Comparison of ENCODE assay signal across 11 cellular contexts in the genomic region with DNA sequence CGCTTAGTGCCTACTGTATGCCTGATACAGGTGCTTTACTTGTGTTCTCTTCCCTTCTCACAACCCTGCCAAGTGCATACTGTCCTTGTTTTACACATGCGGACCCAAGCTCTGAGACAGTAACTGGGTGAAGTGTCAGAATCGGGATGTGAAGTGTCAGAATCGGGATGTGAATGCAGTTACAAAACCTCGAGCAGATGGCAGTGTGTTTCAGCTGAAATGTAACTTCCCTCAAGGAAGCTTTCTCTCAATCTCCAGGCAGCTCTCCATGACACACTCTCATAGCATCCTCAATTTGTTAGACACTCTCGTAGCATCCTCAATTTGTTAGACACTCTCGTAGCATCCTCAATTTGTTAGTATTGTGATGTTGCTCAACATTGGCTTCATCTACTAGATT. TPM values are rescaled to one million over a fixed set of nuclear protein-coding genes. Genes with fewer than 3 reads are reported as not detected.
DNase-seq lines count a peak whose midpoint lies in the region; ATAC-seq and TF ChIP-seq lines count a peak whose summit lies in the region.
"Had no signal": no experiment of that assay in that cellular context is flagged by ENCODE, and none has a peak within 500 bp of the region (broad histone marks: within the 10 kb centered on the region; RNA-seq: fewer than 3 reads in every experiment).

No MANE protein-coding gene starts in this region.

- no peak for TF ChIP-seq CTCF in MCF 10A (IDR thresholded peaks at IDR 0.05; ENCODE audit: unreplicated experiment)
- no peak for TF ChIP-seq CTCF in breast epithelium (IDR thresholded peaks at IDR 0.05)
- TF ChIP-seq CTCF in Panc1 (IDR thresholded peaks at IDR 0.05), result no peak
- no peak for TF ChIP-seq CTCF in fibroblast of lung (conservative IDR thresholded peaks at IDR 0.05 in 1 of 2, IDR thresholded peaks at IDR 0.05 in 1 of 2; ENCODE audit: low read depth in 1 of 2, low read length in 2 of 2)
- TF ChIP-seq CTCF in OCI-LY7 (conservative IDR thresholded peaks at IDR 0.05; ENCODE audit: low read length), result no peak

- no peak overlapping the region for H2AFZ ChIP-seq in fibroblast of lung (ENCODE audit: low read length)
- H2AFZ ChIP-seq in OCI-LY7 (ENCODE audit: low read length), result no peak overlapping the region

- intact Hi-C loops in MCF 10A (cut with micrococcal nuclease) (loop anchor here (1.0 kb wide), 1 partner anchor 22 kb away; no protein-coding TSS in a partner anchor), breast epithelium (cut with DNase I; ENCODE audit: low total_unique reads) (no loop called here), Panc1 (cut with micrococcal nuclease; ENCODE audit: unreplicated experiment) (no loop called here), OCI-LY7 (cut with micrococcal nuclease; ENCODE audit: unreplicated experiment) (no loop called here)

- no peak overlapping the region for H3K27ac ChIP-seq in breast epithelium
- H3K27ac ChIP-seq in Panc1 (ENCODE audit: low read length), result no peak overlapping the region
- H3K27ac ChIP-seq in fibroblast of lung (ENCODE audit: insufficient read depth, low read length), result no peak overlapping the region
- no peak overlapping the region for H3K27ac ChIP-seq in OCI-LY7 (ENCODE audit: low read depth, low read length, poor library complexity, severe bottlenecking)

- H3K79me2 ChIP-seq in fibroblast of lung (ENCODE audit: control insufficient read depth, insufficient read depth, low read length) (no peaks in the 10 kb centered on the region), OCI-LY7 (ENCODE audit: insufficient read depth, low read depth, low read length) (no peaks in the 10 kb centered on the region)

- ATAC-seq in Panc1, result no peak
- ATAC-seq in GM18520 (IDR thresholded peaks at IDR 0.05; ENCODE audit: unreplicated experiment), result no peak

- H3K4me1 Mint-ChIP-seq in MCF 10A (ENCODE audit: insufficient read depth, unreplicated experiment), result peaks cover 9% of the 10 kb centered on the region

- H3K36me3 ChIP-seq in breast epithelium (no peaks in the 10 kb centered on the region), Panc1 (ENCODE audit: control insufficient read depth, insufficient read depth, low read length) (no peaks in the 10 kb centered on the region), fibroblast of lung (ENCODE audit: control insufficient read depth, insufficient read depth, low read length) (no peaks in the 10 kb centered on the region), OCI-LY7 (ENCODE audit: insufficient read depth, low read length) (no peaks in the 10 kb centered on the region)

- H3K4me1 ChIP-seq in breast epithelium, result peaks cover 2 to 7% of the 10 kb centered on the region in 2 donors
- H3K4me1 ChIP-seq in Panc1 (ENCODE audit: control insufficient read depth, insufficient read depth, low read length), result peaks cover 3% of the 10 kb centered on the region; the same call in 1 of the 2 replicates
- no peaks in the 10 kb centered on the region for H3K4me1 ChIP-seq in fibroblast of lung (ENCODE audit: control insufficient read depth, extremely low read depth, insufficient read depth, low read length)
- H3K4me1 ChIP-seq in OCI-LY7 (ENCODE audit: insufficient read depth, low read length, poor library complexity, severe bottlenecking), result peaks cover 22% of the 10 kb centered on the region

- BruUV-seq in MCF 10A (replicated peaks; lab: Mats Ljungman, UMichigan), result no TSS peak
- BruUV-seq in Panc1 (replicated peaks; lab: Mats Ljungman, UMichigan), result no TSS peak
- no TSS peak for BruUV-seq in OCI-LY7 (replicated peaks; lab: Mats Ljungman, UMichigan)

- H3K27me3 ChIP-seq in breast epithelium (peaks cover 0 to 13% of the 10 kb centered on the region in 2 donors), Panc1 (ENCODE audit: control insufficient read depth, insufficient read depth, low read length) (no peaks in the 10 kb centered on the region), fibroblast of lung (ENCODE audit: control insufficient read depth, insufficient read depth, low read length) (peaks cover 14% of the 10 kb centered on the region)

- H3K9me3 Mint-ChIP-seq in MCF 10A (ENCODE audit: unreplicated experiment), result no peaks in the 10 kb centered on the region

- H3K9me3 ChIP-seq in breast epithelium, result no peaks in the 10 kb centered on the region
- H3K9me3 ChIP-seq in Panc1 (ENCODE audit: control insufficient read depth, insufficient read depth, low read depth, low read length), result no peaks in the 10 kb centered on the region
- H3K9me3 ChIP-seq in fibroblast of lung (ENCODE audit: control insufficient read depth, insufficient read depth, low read depth, low read length), result no peaks in the 10 kb centered on the region
- no peaks in the 10 kb centered on the region for H3K9me3 ChIP-seq in OCI-LY7 (ENCODE audit: low read length)

- no peak overlapping the region for H3K4me3 ChIP-seq in breast epithelium
- peak overlapping the region; percentile 53; a peak in 3 of 4 replicates for H3K4me3 ChIP-seq in Panc1 (ENCODE audit: low read depth in 2 of 2, low read length in 2 of 2)
- peak overlapping the region in 1 of 4 experiments; percentile 49 for H3K4me3 ChIP-seq in fibroblast of lung (replicated peaks in 1 of 4; ENCODE audit: control extremely low read depth in 1 of 4, insufficient read depth in 1 of 4, low read depth in 3 of 4, low read length in 4 of 4)
- H3K4me3 ChIP-seq in OCI-LY7 (ENCODE audit: low read depth, low read length, poor library complexity, severe bottlenecking), result no peak overlapping the region

- no peaks in the 10 kb centered on the region for H4K20me1 ChIP-seq in fibroblast of lung (ENCODE audit: control insufficient read depth, extremely low read depth, insufficient read depth, low read length)
- no peaks in the 10 kb centered on the region for H4K20me1 ChIP-seq in OCI-LY7 (ENCODE audit: insufficient read depth, low read length)

- H3K9ac ChIP-seq in fibroblast of lung (ENCODE audit: insufficient read depth, low read length), result no peak overlapping the region

- peak overlapping the region; percentile 26 for H3K4me2 ChIP-seq in fibroblast of lung (ENCODE audit: extremely low read depth, insufficient read depth, low read length)
- H3K4me2 ChIP-seq in OCI-LY7 (ENCODE audit: low read length), result no peak overlapping the region

- in situ Hi-C loops in Panc1 (cut with HindIII; ENCODE audit: low pct_unique_long_range_greater_than_20kb, low sequenced_read_pairs), result no loop called here

- POLR2A ChIA-PET in MCF 10A (lab: Yijun Ruan, JAX), result interaction anchor here (0.6 to 2.8 kb wide), 9 partner anchors 22 to 301 kb away, joined by 3 to 48 read pairs (median 4); a partner anchor contains a TSS
- POLR2A ChIA-PET in Panc1 (lab: Charles Lee), result no interaction called here
- POLR2A ChIA-PET in OCI-LY7 (lab: Charles Lee), result interaction anchor here (1.0 kb wide), 1 partner anchor 93 kb away, joined by 3 read pairs; no protein-coding TSS in a partner anchor

- DNase-seq in MCF 10A (ENCODE audit: unreplicated experiment), result peak; percentile 29
- DNase-seq in breast epithelium (ENCODE audit: low spot score in 2 of 2), result no peak
- DNase-seq in Panc1 (ENCODE audit: low read depth, low spot score), result no peak
- no peak for DNase-seq in fibroblast of lung (ENCODE audit: low read depth in 2 of 2)
- DNase-seq in superior temporal gyrus (ENCODE audit: extremely low spot score), result peak; percentile 43
- DNase-seq in NCI-H2107 (lab: John Stamatoyannopoulos, UW), result no peak
- no peak for DNase-seq in OCI-LY7 (ENCODE audit: low spot score)
- DNase-seq: activated CD4-positive, alpha-beta T cell treated with anti-CD3 and anti-CD28 coated beads, Interleukin-2, amount 50 U/mL, for 1 hour; EL; stimulated activated CD4-positive, alpha-beta T cell treated with anti-CD3 and anti-CD28 coated beads, Interleukin-2, amount 100 ng/mL, for 24 hours had no signal

- peak overlapping the region; percentile 47 for H3K27ac Mint-ChIP-seq in MCF 10A (ENCODE audit: low read depth, unreplicated experiment)

- H3K9me2 ChIP-seq in OCI-LY7 (ENCODE audit: insufficient read depth, low read length), result no peaks in the 10 kb centered on the region

- no peaks in the 10 kb centered on the region for H3K36me3 Mint-ChIP-seq in MCF 10A (ENCODE audit: insufficient read depth, unreplicated experiment)

- H3K27me3 Mint-ChIP-seq in MCF 10A (ENCODE audit: insufficient read depth, unreplicated experiment), result no peaks in the 10 kb centered on the region

- no peak for TF ChIP-seq POLR2A in breast epithelium (IDR thresholded peaks at IDR 0.05)

- peak overlapping the region; percentile 81 for H3K4me3 Mint-ChIP-seq in MCF 10A (ENCODE audit: unreplicated experiment)

- CTCF ChIA-PET in MCF 10A (lab: Yijun Ruan, JAX), result interaction anchor here (0.8 to 1.4 kb wide), 9 partner anchors 20 to 261 kb away, joined by 3 to 5 read pairs (median 4); a partner anchor contains a TSS
- CTCF ChIA-PET in Panc1 (lab: Charles Lee), result no interaction called here
- CTCF ChIA-PET in OCI-LY7 (lab: Charles Lee; ENCODE audit: unreplicated experiment), result no interaction called here

RNA-seq across cellular contexts. Expression of a gene that starts 1.0 kb away (rescaled TPM):
- total RNA-seq in MCF 10A (2022) (5.5 and 6.0 TPM in 2 replicates), breast epithelium (1 to 10 TPM; 1.3 to 3.8 (median 1.6) TPM), Panc1 (2021; ENCODE audit: unreplicated experiment) (2.6 TPM), fibroblast of lung (0.17 and 0.26 TPM in 2 replicates), OCI-LY7 (2022) (2.4 and 3.0 TPM in 2 replicates)
- 0.73 TPM for polyA plus RNA-seq in Panc1 (2012; ENCODE audit: insufficient read length)
- polyA plus RNA-seq in fibroblast of lung, result 0.26 and 0.47 TPM in 2 replicates
- 0.14 and 0.65 TPM in 2 replicates for polyA plus RNA-seq in fibroblast of lung (2012)
- polyA minus RNA-seq in fibroblast of lung (ENCODE audit: low replicate concordance), result 0.26 TPM in 1 of 2 replicates, not detected in the other
- total RNA-seq in OCI-LY7 (2014; rRNA removed; shearing (Covaris generic)), result 1.8 and 3.1 TPM in 2 replicates

RNA-seq across cellular contexts. Expression of a gene that starts 51.1 kb away (rescaled TPM):
- total RNA-seq in MCF 10A (2022), result 18.0 and 27.8 TPM in 2 replicates
- total RNA-seq in breast epithelium, result 10 to 100 TPM in 1 of 3 donors, 1 to 10 TPM in 2; 8.6 to 10.8 (median 9.4) TPM
- 28.1 TPM for total RNA-seq in Panc1 (2021; ENCODE audit: unreplicated experiment)
- polyA plus RNA-seq in Panc1 (2012; ENCODE audit: insufficient read length), result 16.7 TPM
- 13.9 and 26.4 TPM in 2 replicates for total RNA-seq in fibroblast of lung
- polyA plus RNA-seq in fibroblast of lung, result 16.7 and 23.8 TPM in 2 replicates
- polyA plus RNA-seq in fibroblast of lung (2012), result 13.5 and 17.8 TPM in 2 replicates
- polyA minus RNA-seq in fibroblast of lung (ENCODE audit: low replicate concordance), result 3.8 and 10.1 TPM in 2 replicates
- total RNA-seq in OCI-LY7 (2014; rRNA removed; shearing (Covaris generic)), result 12.1 and 12.8 TPM in 2 replicates
- 14.4 and 17.9 TPM in 2 replicates for total RNA-seq in OCI-LY7 (2022)

Comparison
In these comparisons a context has a peak if more than half of its experiments do, and no peak if none do; other contexts are left out.
1. DNase-seq: peak in MCF 10A (single experiment) and superior temporal gyrus (single experiment); none in breast epithelium (0 of 2), Panc1 (single experiment), fibroblast of lung (0 of 2), NCI-H2107 (single experiment) and OCI-LY7 (single experiment).
2. H3K4me3 ChIP-seq: peak in Panc1 (2 of 2); none in breast epithelium (0 of 3) and OCI-LY7 (single experiment).